Comparison of ENCODE assay signal across 25 cellular contexts in the genomic region with DNA sequence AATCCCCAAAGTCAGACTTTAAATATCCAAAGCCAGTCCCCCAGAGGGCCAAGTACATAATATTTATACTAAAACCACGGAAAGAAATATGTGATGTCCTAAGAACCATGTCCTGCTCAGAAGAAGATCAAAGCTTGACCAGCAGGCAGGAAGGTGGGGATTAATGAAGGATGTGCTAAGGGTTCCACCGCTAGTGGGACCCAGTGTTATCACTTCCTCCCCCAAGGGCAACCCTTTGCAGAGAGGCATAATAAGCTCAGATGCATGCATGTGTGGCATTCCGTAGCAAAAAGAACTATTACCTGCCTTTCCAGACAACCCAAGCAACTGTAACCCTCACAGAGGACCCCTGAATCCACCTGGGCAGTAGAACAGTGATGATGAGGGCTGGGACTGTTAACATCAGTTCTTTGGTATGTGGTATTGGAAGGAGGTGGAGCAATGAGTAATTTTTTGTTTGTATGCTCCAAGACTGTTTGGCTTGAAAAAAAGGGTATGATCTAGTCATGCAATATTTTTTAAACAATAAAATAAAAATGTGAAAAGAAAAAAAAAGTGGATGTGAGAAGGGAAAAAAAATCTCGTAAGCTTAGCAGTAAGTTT.
DNase-seq lines count a peak whose midpoint lies in the region; ATAC-seq, FAIRE-seq and TF ChIP-seq lines count a peak whose summit lies in the region.
"Had no signal": no experiment of that assay in that cellular context is flagged by ENCODE, and none has a peak within 500 bp of the region (broad histone marks: within the 10 kb centered on the region; RNA-seq: fewer than 3 reads in every experiment).

No MANE protein-coding gene starts in this region.

- H3K9me3 ChIP-seq in A549 (peaks cover 4% of the 10 kb centered on the region; the same call in 1 of the 3 replicates), OCI-LY7 (ENCODE audit: low read length) (no peaks in the 10 kb centered on the region)
- H3K9me3 ChIP-seq: body of pancreas, gastrocnemius medialis had no signal

- H3K4me3 ChIP-seq in A549 = no peak overlapping the region
- H3K4me3 ChIP-seq in OCI-LY7 (ENCODE audit: low read depth, low read length, poor library complexity, severe bottlenecking) = no peak overlapping the region
- no peak overlapping the region for H3K4me3 ChIP-seq in epithelial cell of esophagus (ENCODE audit: low read length)
- H3K4me3 ChIP-seq: BLaER1 treated with 17β-estradiol and CSF1 and Interleukin-3, amounts not matched to agents 10 nM and 100 nM; body of pancreas; gastrocnemius medialis had no signal

- POLR2A ChIA-PET in A549 (lab: Yijun Ruan, JAX) = no interaction called here
- POLR2A ChIA-PET in OCI-LY7 (lab: Charles Lee) = interaction anchor here (0.6 to 1.7 kb wide), 5 partner anchors 12 to 460 kb away, joined by 3 to 5 read pairs (median 3); no protein-coding TSS in a partner anchor

- peak; percentile 28 for FAIRE-seq in A549 (lab: Jason Lieb, UNC)
- FAIRE-seq: D721Med, kidney had no signal

- H3K27ac ChIP-seq in A549 (no peak overlapping the region), OCI-LY7 (ENCODE audit: low read depth, low read length, poor library complexity, severe bottlenecking) (no peak overlapping the region)
- H3K27ac ChIP-seq: BLaER1 treated with 17β-estradiol and CSF1 and Interleukin-3, amounts not matched to agents 10 nM and 100 nM; body of pancreas; gastrocnemius medialis had no signal

- TF ChIP-seq RAD21 in A549 (conservative IDR thresholded peaks at IDR 0.05 in 1 of 2, IDR thresholded peaks at IDR 0.05 in 1 of 2) = no peak

- H2AFZ ChIP-seq in OCI-LY7 (ENCODE audit: low read length) = no peak overlapping the region

- ATAC-seq in A549 (no peak), HG02981 (IDR thresholded peaks at IDR 0.05; ENCODE audit: unreplicated experiment) (no peak)
- ATAC-seq: body of pancreas, gastrocnemius medialis had no signal

- H3K9me2 ChIP-seq in OCI-LY7 (ENCODE audit: insufficient read depth, low read length) = no peaks in the 10 kb centered on the region

- CTCF ChIA-PET in A549 (lab: Yijun Ruan, JAX) = interaction anchor here (1.0 to 15.3 kb wide), 2 partner anchors 8 to 458 kb away, joined by 4 to 271 read pairs; no protein-coding TSS in a partner anchor
- CTCF ChIA-PET in OCI-LY7 (lab: Charles Lee; ENCODE audit: unreplicated experiment) = no interaction called here

- TF ChIP-seq CTCF in A549 (IDR thresholded peaks at IDR 0.05) = no peak
- TF ChIP-seq CTCF in GM12873 (IDR thresholded peaks at IDR 0.05; ENCODE audit: insufficient read depth, low read depth, low read length, missing control alignments) = peak; percentile 14
- no peak for TF ChIP-seq CTCF in OCI-LY7 (conservative IDR thresholded peaks at IDR 0.05; ENCODE audit: low read length)
- TF ChIP-seq CTCF in epithelial cell of esophagus (IDR thresholded peaks at IDR 0.05; ENCODE audit: insufficient read depth, low read depth, low read length, missing control alignments) = no peak

- TF ChIP-seq POLR2A in A549 (IDR thresholded peaks at IDR 0.05; ENCODE audit: low read length) = no peak

- DNase-seq in A549 (ENCODE audit: low read depth in 1 of 2, low spot score in 1 of 2) = no peak
- peak; percentile 13 for DNase-seq in OCI-LY7 (ENCODE audit: low spot score)
- peak; percentile 81 for DNase-seq in epithelial cell of esophagus (ENCODE audit: low read depth)
- no peak for DNase-seq in activated CD4-positive, alpha-beta T cell treated with anti-CD3 and anti-CD28 coated beads for 4 hours
- no peak for DNase-seq in islet precursor cell
- no peak for DNase-seq in RKO (ENCODE audit: low spot score)
- DNase-seq: 8988T; activated CD4-positive, CD25-positive, alpha-beta regulatory T cell treated with anti-CD3 and anti-CD28 coated beads, Interleukin-2, amount 50 U/mL, for 72 hours; activated naive CD8-positive, alpha-beta T cell treated with anti-CD3 and anti-CD28 coated beads, Interleukin-2, amount 10 ng/mL, durations not matched to agents 7 days and 5 days; body of pancreas; gastrocnemius medialis; HCEC 1CT; Kasumi-1; kidney; NCI-H1105; NCI-H2081 treated with DMSO at 0.1 percent for 48 hours; NCI-H446 treated with DMSO at 0.1 percent for 48 hours; NK-92 treated with Interleukin-12 subunit alpha and Interleukin-12 subunit beta, amount 100 ng/mL, for 24 hours; occipital lobe; stimulated activated CD8-positive, alpha-beta memory T cell treated with anti-CD3 and anti-CD28 coated beads, Interleukin-4, amount 100 ng/mL, for 48 hours; T1000 had no signal

- intact Hi-C loops in OCI-LY7 (cut with micrococcal nuclease; ENCODE audit: unreplicated experiment) = loop anchor here (10.0 kb wide), 1 partner anchor 757 kb away; no protein-coding TSS in a partner anchor

- no peaks in the 10 kb centered on the region for H4K20me1 ChIP-seq in OCI-LY7 (ENCODE audit: insufficient read depth, low read length)
- H4K20me1 ChIP-seq: BLaER1 treated with 17β-estradiol and CSF1 and Interleukin-3, amounts not matched to agents 10 nM and 100 nM had no signal

- no TSS peak for BruUV-seq in OCI-LY7 (replicated peaks; lab: Mats Ljungman, UMichigan)

- no peaks in the 10 kb centered on the region for H3K79me2 ChIP-seq in OCI-LY7 (ENCODE audit: insufficient read depth, low read depth, low read length)

- no peaks in the 10 kb centered on the region for H3K36me3 ChIP-seq in OCI-LY7 (ENCODE audit: insufficient read depth, low read length)
- H3K36me3 ChIP-seq: BLaER1 treated with 17β-estradiol and CSF1 and Interleukin-3, amounts not matched to agents 10 nM and 100 nM; gastrocnemius medialis had no signal

- no peak overlapping the region for H3K4me2 ChIP-seq in A549
- H3K4me2 ChIP-seq in OCI-LY7 (ENCODE audit: low read length) = no peak overlapping the region

- TF ChIP-seq EP300 in A549 (IDR thresholded peaks at IDR 0.05) = no peak

- H3K4me1 ChIP-seq in A549 (peaks cover 21% of the 10 kb centered on the region), OCI-LY7 (ENCODE audit: insufficient read depth, low read length, poor library complexity, severe bottlenecking) (peaks cover 29% of the 10 kb centered on the region)
- H3K4me1 ChIP-seq: body of pancreas, gastrocnemius medialis had no signal

- WGBS in A549 (ENCODE audit: missing lambda C conversion rate) = 51% methylated on average over 4 of the region's 4 CpGs

TF ChIP-seq in A549, 52 proteins besides CTCF, POLR2A, EP300 and RAD21:
- no peak for TF ChIP-seq POLR2AphosphoS2 (conservative IDR thresholded peaks at IDR 0.05; ENCODE audit: low read length)
- TF ChIP-seq ZC3H11A (IDR thresholded peaks at IDR 0.05) = no peak
- TF ChIP-seq RARB (CRISPR knock-in tag; IDR thresholded peaks at IDR 0.05) = no peak
- no peak for TF ChIP-seq HOXB5 (CRISPR knock-in tag; IDR thresholded peaks at IDR 0.05)
TF ChIP-seq in A549: peak in this region for 0.

Comparison
In these comparisons a context has a peak if more than half of its experiments do, and no peak if none do; other contexts are left out.
1. DNase-seq: peak in OCI-LY7 (single experiment) and epithelial cell of esophagus (single experiment); none in A549 (0 of 2), activated CD4-positive, alpha-beta T cell treated with anti-CD3 and anti-CD28 coated beads for 4 hours (0 of 2), islet precursor cell (single experiment) and RKO (single experiment).